In the genomic region with DNA sequence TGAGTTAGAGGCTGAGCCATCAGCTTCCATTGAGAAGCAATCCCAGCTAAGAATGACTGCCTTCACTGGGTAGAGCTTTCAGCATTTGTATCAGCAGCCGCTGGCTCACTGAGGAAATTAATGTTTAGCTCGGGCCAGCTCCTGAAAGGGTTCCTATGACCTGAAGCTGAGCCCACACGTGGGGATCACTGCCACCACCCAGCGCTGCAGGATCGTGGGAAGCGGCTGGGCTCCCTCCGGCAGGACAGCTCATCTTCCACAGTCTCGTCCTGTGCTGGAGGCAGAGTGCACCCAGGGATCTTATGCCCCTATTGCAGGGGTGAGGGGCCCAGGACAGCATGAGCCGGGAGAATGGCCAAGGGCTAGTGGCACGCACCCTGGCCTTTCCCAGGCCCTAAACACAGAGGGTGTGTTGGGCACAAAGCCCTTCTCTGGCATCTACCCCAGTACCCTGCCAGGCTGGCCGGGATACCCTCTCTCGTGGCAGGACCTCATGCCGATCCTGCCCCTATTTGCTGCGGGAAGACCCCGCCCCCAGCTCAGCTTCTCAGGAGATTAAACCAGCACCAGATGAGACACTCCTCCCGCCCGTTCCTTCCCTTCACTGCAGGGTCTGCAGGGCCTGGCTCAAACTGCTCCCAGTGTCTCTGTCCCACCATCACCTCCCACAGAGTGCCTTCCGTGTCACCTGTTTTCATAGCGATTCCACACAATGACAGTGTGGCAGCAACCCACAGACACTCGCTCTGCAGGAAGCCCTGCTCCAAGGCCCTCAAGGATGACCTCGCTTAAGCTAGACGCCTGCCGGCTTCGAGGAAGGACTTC, we compare ENCODE assay signal across 14 cellular contexts. TPM values are rescaled to one million over a fixed set of nuclear protein-coding genes. Genes with fewer than 3 reads are reported as not detected.
DNase-seq lines count a peak whose midpoint lies in the region; ATAC-seq and TF ChIP-seq lines count a peak whose summit lies in the region.
"Had no signal": no experiment of that assay in that cellular context is flagged by ENCODE, and none has a peak within 500 bp of the region (broad histone marks: within the 10 kb centered on the region; RNA-seq: fewer than 3 reads in every experiment).

No MANE protein-coding gene starts in this region.

- H3K27me3 ChIP-seq in left ventricle myocardium inferior (ENCODE audit: low read depth) (no peaks in the 10 kb centered on the region), gastroesophageal sphincter (no peaks in the 10 kb centered on the region)

- TF ChIP-seq POLR2A in gastroesophageal sphincter (IDR thresholded peaks at IDR 0.05) = no peak

- DNase-seq in Right ventricle myocardium inferior (ENCODE audit: missing footprints) = peak; percentile 50
- DNase-seq in left ventricle myocardium inferior = no peak
- no peak for DNase-seq in nephron progenitor cell
- no peak for DNase-seq in type B pancreatic cell (ENCODE audit: extremely low spot score, unreplicated experiment)
- no peak for DNase-seq in stimulated activated naive CD4-positive, alpha-beta T cell (lab: John Stamatoyannopoulos, UW)
- DNase-seq in stimulated activated CD4-positive, alpha-beta T cell treated with anti-CD3 and anti-CD28 coated beads, Interleukin-4, amount 100 ng/mL, for 1 hour = no peak
- DNase-seq: activated CD4-positive, alpha-beta T cell treated with anti-CD3 and anti-CD28 coated beads, Interleukin-2, amount 50 U/mL, for 48 hours; CD4-positive, CD25-positive, alpha-beta regulatory T cell; DMS79 treated with DMSO at 0.1 percent for 48 hours; stimulated activated CD4-positive, alpha-beta T cell treated with anti-CD3 and anti-CD28 coated beads, Interleukin-12 subunit alpha, Interleukin-12 subunit beta, amount 100 ng/mL, for 4 hours had no signal

- H3K9me3 ChIP-seq in left ventricle myocardium inferior (replicated peaks) = no peaks in the 10 kb centered on the region
- H3K9me3 ChIP-seq in gastroesophageal sphincter = no peaks in the 10 kb centered on the region

- H3K9me3 Mint-ChIP-seq in nephron progenitor cell = no peaks in the 10 kb centered on the region
- no peaks in the 10 kb centered on the region for H3K9me3 Mint-ChIP-seq in type B pancreatic cell
- H3K9me3 Mint-ChIP-seq: CD4-positive, CD25-positive, alpha-beta regulatory T cell; stimulated activated naive CD8-positive, alpha-beta T cell treated with anti-CD3 and anti-CD28 coated beads, Interleukin-15, Interleukin-2, amounts not matched to agents 100 ng/mL and 50 ng/mL, for 24 hours had no signal

- WGBS in gastroesophageal sphincter (ENCODE audit: low coverage in 1 of 2), 2 donors = 83% methylated on average over 5 of the region's 24 CpGs; no CpG with 5 or more reads in 1 of the 2 donors

- no peak for ATAC-seq in Right ventricle myocardium inferior
- ATAC-seq in gastroesophageal sphincter = no peak
- ATAC-seq in GM21423 (IDR thresholded peaks at IDR 0.05; ENCODE audit: unreplicated experiment) = no peak
- ATAC-seq: Panc1 had no signal

- no peak for TF ChIP-seq CTCF in left ventricle myocardium inferior (IDR thresholded peaks at IDR 0.05; ENCODE audit: borderline replicate concordance)
- no peak for TF ChIP-seq CTCF in gastroesophageal sphincter (IDR thresholded peaks at IDR 0.05)
- TF ChIP-seq CTCF in nephron progenitor cell (IDR thresholded peaks at IDR 0.05) = no peak
- no peak for TF ChIP-seq CTCF in type B pancreatic cell (conservative IDR thresholded peaks at IDR 0.05)

- intact Hi-C loops in Right ventricle myocardium inferior (cut with DNase I) = no loop called here
- intact Hi-C loops in left ventricle myocardium inferior (cut with micrococcal nuclease) = no loop called here

- peak overlapping the region; percentile 59 for H3K27ac Mint-ChIP-seq in nephron progenitor cell
- no peak overlapping the region for H3K27ac Mint-ChIP-seq in type B pancreatic cell
- H3K27ac Mint-ChIP-seq: stimulated activated naive CD8-positive, alpha-beta T cell treated with anti-CD3 and anti-CD28 coated beads, Interleukin-15, Interleukin-2, amounts not matched to agents 100 ng/mL and 50 ng/mL, for 24 hours had no signal

- H3K36me3 ChIP-seq in left ventricle myocardium inferior (peaks cover 10% of the 10 kb centered on the region), gastroesophageal sphincter (peaks cover 0 to 19% of the 10 kb centered on the region in 2 donors)

- H3K27ac ChIP-seq in left ventricle myocardium inferior (replicated peaks) (no peak overlapping the region), gastroesophageal sphincter (peak overlapping the region in 3 of 4 donors; percentile 0 to 19 (median 7))

- peaks cover 59% of the 10 kb centered on the region for H3K4me1 Mint-ChIP-seq in nephron progenitor cell
- H3K4me1 Mint-ChIP-seq in type B pancreatic cell (ENCODE audit: unreplicated experiment) = peaks cover 23% of the 10 kb centered on the region

- H3K4me3 Mint-ChIP-seq in nephron progenitor cell (no peak overlapping the region), type B pancreatic cell (peak overlapping the region; percentile 65)
- H3K4me3 Mint-ChIP-seq: CD4-positive, CD25-positive, alpha-beta regulatory T cell; stimulated activated naive CD8-positive, alpha-beta T cell treated with anti-CD3 and anti-CD28 coated beads, Interleukin-15, Interleukin-2, amounts not matched to agents 100 ng/mL and 50 ng/mL, for 24 hours had no signal

- H3K4me3 ChIP-seq in left ventricle myocardium inferior (no peak overlapping the region), gastroesophageal sphincter (no peak overlapping the region)

- H3K4me1 ChIP-seq in left ventricle myocardium inferior (peaks cover 47% of the 10 kb centered on the region), gastroesophageal sphincter (peaks cover 0 to 64% (median 22%) of the 10 kb centered on the region in 3 donors)

- no peak for TF ChIP-seq EP300 in gastroesophageal sphincter (IDR thresholded peaks at IDR 0.05)

- H3K27me3 Mint-ChIP-seq in nephron progenitor cell (ENCODE audit: low read depth, poor library complexity) (no peaks in the 10 kb centered on the region), type B pancreatic cell (no peaks in the 10 kb centered on the region)
- H3K27me3 Mint-ChIP-seq: CD4-positive, CD25-positive, alpha-beta regulatory T cell; stimulated activated naive CD8-positive, alpha-beta T cell treated with anti-CD3 and anti-CD28 coated beads, Interleukin-15, Interleukin-2, amounts not matched to agents 100 ng/mL and 50 ng/mL, for 24 hours had no signal

- peaks cover 30% of the 10 kb centered on the region for H3K36me3 Mint-ChIP-seq in nephron progenitor cell (ENCODE audit: low read depth)
- H3K36me3 Mint-ChIP-seq in type B pancreatic cell = no peaks in the 10 kb centered on the region

RNA-seq across cellular contexts. Expression of a gene that starts 28.5 kb away (rescaled TPM):
- 4.5 TPM for total RNA-seq in Right ventricle myocardium inferior
- total RNA-seq in left ventricle myocardium inferior = 4.0 TPM
- total RNA-seq in gastroesophageal sphincter = 10 to 100 TPM in 3 of 4 donors, 1 to 10 TPM in 1; 8.8 to 21.3 (median 11.8) TPM
- total RNA-seq in type B pancreatic cell (ENCODE audit: low replicate concordance) = 6.9 and 12.3 TPM in 2 replicates
